39 cellular contexts compared by ENCODE assay signal in genomic region chr11:31474083-31474482, GRCh38. TPM values are rescaled to one million over a fixed set of nuclear protein-coding genes. Genes with fewer than 3 reads are reported as not detected.
"Had no signal": no experiment of that assay in that cellular context is flagged by ENCODE, and none has a peak within 500 bp of the region (broad histone marks: within the 10 kb centered on the region; RNA-seq: fewer than 3 reads in every experiment).

No MANE protein-coding gene starts in this region.

- H3K9me3 Mint-ChIP-seq: activated naive CD4-positive, alpha-beta T cell treated with anti-CD3 and anti-CD28 coated beads for 36 hours; activated naive CD4-positive, alpha-beta T cell treated with anti-CD3 and anti-CD28 coated beads, Interleukin-2, amount 10 ng/mL, durations not matched to agents 7 days and 5 days; activated naive CD8-positive, alpha-beta T cell treated with anti-CD3 and anti-CD28 coated beads, Interleukin-2, amount 10 ng/mL, durations not matched to agents 7 days and 5 days; activated T-cell treated with anti-CD3 and anti-CD28 coated beads, Interleukin-2, amount 50 U/mL, for 24 hours; activated T-cell treated with anti-CD3 and anti-CD28 coated beads, Interleukin-2, amount 50 U/mL, for 4 hours; activated T-cell treated with anti-CD3 and anti-CD28 coated beads, Interleukin-2, amount 50 U/mL, for 72 hours; activated T-helper 1 cell treated with anti-CD3 and anti-CD28 coated beads, Interleukin-12 subunit alpha, Interleukin-12 subunit beta, Interleukin-2, Interleukin-4 antibody, amounts not matched to agents 30 ng/mL and 10 ng/mL and 1 ng/mL, durations not matched to agents 14 hours and 24 hours and 36 hours; activated T-helper 2 cell treated with anti-CD3 and anti-CD28 coated beads, Interferon-gamma antibody, Interleukin-2, Interleukin-4, amounts not matched to agents 10 μg/mL and 5 μg/mL and 100 μg/mL, durations not matched to agents 14 hours and 24 hours and 36 hours; central memory CD8-positive, alpha-beta T cell had no signal

- ATAC-seq: activated naive CD4-positive, alpha-beta T cell treated with anti-CD3 and anti-CD28 coated beads, Interleukin-2, amount 50 U/mL, for 72 hours; activated naive CD8-positive, alpha-beta T cell treated with anti-CD3 and anti-CD28 coated beads, Interleukin-2, amount 50 U/mL, for 24 hours; activated T-cell treated with anti-CD3 and anti-CD28 coated beads, Interleukin-2, amount 50 U/mL, for 4 hours; activated T-cell treated with anti-CD3 and anti-CD28 coated beads, Interleukin-2, amount 50 U/mL, for 72 hours; activated T-helper 17 cell treated with anti-CD3 and anti-CD28 coated beads, Interleukin-2, amount 50 U/mL, for 72 hours; body of pancreas had no signal

- H3K27me3 ChIP-seq: adrenal gland, ascending aorta, body of pancreas, brain microvascular endothelial cell, breast epithelium, cardiac muscle cell had no signal

- H3K27ac Mint-ChIP-seq: activated naive CD4-positive, alpha-beta T cell treated with anti-CD3 and anti-CD28 coated beads for 36 hours; activated naive CD4-positive, alpha-beta T cell treated with anti-CD3 and anti-CD28 coated beads, Interleukin-2, amount 10 ng/mL, durations not matched to agents 7 days and 5 days; activated naive CD4-positive, alpha-beta T cell treated with anti-CD3 and anti-CD28 coated beads, Interleukin-2, amount 50 U/mL, for 24 hours; activated naive CD4-positive, alpha-beta T cell treated with anti-CD3 and anti-CD28 coated beads, Interleukin-2, amount 50 U/mL, for 72 hours; activated naive CD8-positive, alpha-beta T cell; activated naive CD8-positive, alpha-beta T cell treated with anti-CD3 and anti-CD28 coated beads for 36 hours; activated naive CD8-positive, alpha-beta T cell treated with anti-CD3 and anti-CD28 coated beads, Interleukin-2, amount 10 ng/mL, durations not matched to agents 7 days and 5 days; activated naive CD8-positive, alpha-beta T cell treated with anti-CD3 and anti-CD28 coated beads, Interleukin-2, amount 50 U/mL, for 24 hours; activated T-cell treated with anti-CD3 and anti-CD28 coated beads, Interleukin-2, amount 50 U/mL, for 24 hours; activated T-cell treated with anti-CD3 and anti-CD28 coated beads, Interleukin-2, amount 50 U/mL, for 72 hours; activated T-helper 1 cell treated with anti-CD3 and anti-CD28 coated beads, Interleukin-12 subunit alpha, Interleukin-12 subunit beta, Interleukin-2, Interleukin-4 antibody, amounts not matched to agents 30 ng/mL and 10 ng/mL and 1 ng/mL, durations not matched to agents 14 hours and 24 hours and 36 hours; activated T-helper 17 cell treated with anti-CD3 and anti-CD28 coated beads, Interleukin-2, amount 50 U/mL, for 72 hours; activated T-helper 2 cell treated with anti-CD3 and anti-CD28 coated beads, Interferon-gamma antibody, Interleukin-2, Interleukin-4, amounts not matched to agents 10 μg/mL and 5 μg/mL and 100 μg/mL, durations not matched to agents 14 hours and 24 hours and 36 hours; brain had no signal

- H3K27ac ChIP-seq: adrenal gland, ascending aorta, body of pancreas, brain microvascular endothelial cell, breast epithelium, cardiac muscle cell had no signal

- H3K4me1 Mint-ChIP-seq: activated naive CD4-positive, alpha-beta T cell treated with anti-CD3 and anti-CD28 coated beads, Interleukin-2, amount 10 ng/mL, durations not matched to agents 7 days and 5 days; activated naive CD4-positive, alpha-beta T cell treated with anti-CD3 and anti-CD28 coated beads, Interleukin-2, amount 50 U/mL, for 24 hours; activated naive CD8-positive, alpha-beta T cell treated with anti-CD3 and anti-CD28 coated beads, Interleukin-2, amount 10 ng/mL, durations not matched to agents 7 days and 5 days; activated naive CD8-positive, alpha-beta T cell treated with anti-CD3 and anti-CD28 coated beads, Interleukin-2, amount 50 U/mL, for 24 hours had no signal

- H3K36me3 ChIP-seq: adrenal gland, ascending aorta, brain microvascular endothelial cell, breast epithelium, cardiac muscle cell had no signal

- H3K9me3 ChIP-seq: adrenal gland, ascending aorta, body of pancreas, breast epithelium had no signal

- FAIRE-seq: bronchial epithelial cell had no signal

- H3K4me1 ChIP-seq: adrenal gland, ascending aorta, body of pancreas, breast epithelium had no signal

- DNase-seq: activated effector memory CD4-positive, alpha-beta T cell treated with anti-CD3 and anti-CD28 coated beads, Interleukin-2, amount 50 U/mL, for 16 hours; activated effector memory CD4-positive, alpha-beta T cell treated with Interleukin-2 at 50 U/mL for 16 hours; activated gamma-delta T cell; activated gamma-delta T cell treated with Interleukin-2 at 50 U/mL for 16 hours; activated naive CD4-positive, alpha-beta T cell; activated naive CD4-positive, alpha-beta T cell treated with anti-CD3 and anti-CD28 coated beads for 36 hours; activated naive CD4-positive, alpha-beta T cell treated with anti-CD3 and anti-CD28 coated beads, Interleukin-2, amount 10 ng/mL, durations not matched to agents 7 days and 5 days; activated naive CD4-positive, alpha-beta T cell treated with anti-CD3 and anti-CD28 coated beads, Interleukin-2, amount 50 U/mL, for 16 hours; activated naive CD4-positive, alpha-beta T cell treated with Interleukin-2 at 50 U/mL for 16 hours; activated naive CD8-positive, alpha-beta T cell treated with anti-CD3 and anti-CD28 coated beads for 36 hours; activated naive CD8-positive, alpha-beta T cell treated with anti-CD3 and anti-CD28 coated beads, Interleukin-2, amount 10 ng/mL, durations not matched to agents 7 days and 5 days; activated naive CD8-positive, alpha-beta T cell treated with anti-CD3 and anti-CD28 coated beads, Interleukin-2, amount 50 U/mL, for 24 hours; activated T-cell treated with anti-CD3 and anti-CD28 coated beads, Interleukin-2, amount 50 U/mL, for 1 hour; activated T-cell treated with anti-CD3 and anti-CD28 coated beads, Interleukin-2, amount 50 U/mL, for 24 hours; activated T-cell treated with anti-CD3 and anti-CD28 coated beads, Interleukin-2, amount 50 U/mL, for 4 hours; activated T-cell treated with anti-CD3 and anti-CD28 coated beads, Interleukin-2, amount 50 U/mL, for 48 hours; activated T-cell treated with anti-CD3 and anti-CD28 coated beads, Interleukin-2, amount 50 U/mL, for 72 hours; adrenal gland; amniotic stem cell; amygdala; anterior cingulate cortex; aorta; body of pancreas; brain microvascular endothelial cell; caudate nucleus; central memory CD4-positive, alpha-beta T cell; cerebellar nuclear complex had no signal

- H3K27me3 Mint-ChIP-seq: activated naive CD4-positive, alpha-beta T cell treated with anti-CD3 and anti-CD28 coated beads, Interleukin-2, amount 10 ng/mL, durations not matched to agents 7 days and 5 days; activated naive CD4-positive, alpha-beta T cell treated with anti-CD3 and anti-CD28 coated beads, Interleukin-2, amount 50 U/mL, for 24 hours; activated naive CD8-positive, alpha-beta T cell; activated naive CD8-positive, alpha-beta T cell treated with anti-CD3 and anti-CD28 coated beads for 36 hours; activated naive CD8-positive, alpha-beta T cell treated with anti-CD3 and anti-CD28 coated beads, Interleukin-2, amount 10 ng/mL, durations not matched to agents 7 days and 5 days; activated naive CD8-positive, alpha-beta T cell treated with anti-CD3 and anti-CD28 coated beads, Interleukin-2, amount 50 U/mL, for 24 hours; activated T-cell treated with anti-CD3 and anti-CD28 coated beads, Interleukin-2, amount 50 U/mL, for 24 hours; activated T-helper 17 cell treated with anti-CD3 and anti-CD28 coated beads, Interleukin-2, amount 50 U/mL, for 72 hours; brain; central memory CD8-positive, alpha-beta T cell had no signal

- H3K4me3 ChIP-seq: adrenal gland, ascending aorta, body of pancreas, breast epithelium, cardiac muscle cell had no signal

- H3K4me3 Mint-ChIP-seq: activated naive CD4-positive, alpha-beta T cell treated with anti-CD3 and anti-CD28 coated beads for 36 hours; activated naive CD4-positive, alpha-beta T cell treated with anti-CD3 and anti-CD28 coated beads, Interleukin-2, amount 10 ng/mL, durations not matched to agents 7 days and 5 days; activated naive CD4-positive, alpha-beta T cell treated with anti-CD3 and anti-CD28 coated beads, Interleukin-2, amount 50 U/mL, for 24 hours; activated naive CD8-positive, alpha-beta T cell; activated naive CD8-positive, alpha-beta T cell treated with anti-CD3 and anti-CD28 coated beads for 36 hours; activated naive CD8-positive, alpha-beta T cell treated with anti-CD3 and anti-CD28 coated beads, Interleukin-2, amount 10 ng/mL, durations not matched to agents 7 days and 5 days; activated naive CD8-positive, alpha-beta T cell treated with anti-CD3 and anti-CD28 coated beads, Interleukin-2, amount 50 U/mL, for 24 hours; activated T-cell treated with anti-CD3 and anti-CD28 coated beads, Interleukin-2, amount 50 U/mL, for 24 hours; activated T-cell treated with anti-CD3 and anti-CD28 coated beads, Interleukin-2, amount 50 U/mL, for 4 hours; activated T-cell treated with anti-CD3 and anti-CD28 coated beads, Interleukin-2, amount 50 U/mL, for 72 hours; activated T-helper 1 cell treated with anti-CD3 and anti-CD28 coated beads, Interleukin-12 subunit alpha, Interleukin-12 subunit beta, Interleukin-2, Interleukin-4 antibody, amounts not matched to agents 30 ng/mL and 10 ng/mL and 1 ng/mL, durations not matched to agents 14 hours and 24 hours and 36 hours; activated T-helper 17 cell treated with anti-CD3 and anti-CD28 coated beads, Interleukin-2, amount 50 U/mL, for 72 hours; brain; central memory CD8-positive, alpha-beta T cell had no signal

RNA-seq across cellular contexts. Expression of gene IMMP1L, which starts 35.3 kb away (rescaled TPM):
- total RNA-seq: ascending aorta had no signal
